ENCODE assay signal across 17 cellular contexts in genomic region chr3:176037636-176038035, GRCh38.
DNase-seq lines count a peak whose midpoint lies in the region; FAIRE-seq and TF ChIP-seq lines count a peak whose summit lies in the region.
"Had no signal": no experiment of that assay in that cellular context is flagged by ENCODE, and none has a peak within 500 bp of the region (broad histone marks: within the 10 kb centered on the region; RNA-seq: fewer than 3 reads in every experiment).

No MANE protein-coding gene starts in this region.

- no peaks in the 10 kb centered on the region for H3K9me2 ChIP-seq in GM23248 (ENCODE audit: insufficient read depth)
- H3K9me2 ChIP-seq in hepatocyte (replicated peaks; ENCODE audit: insufficient read depth): no peaks in the 10 kb centered on the region

- H3K4me1 ChIP-seq in GM23248 (ENCODE audit: insufficient read depth) (peaks cover 11% of the 10 kb centered on the region), astrocyte (ENCODE audit: insufficient read depth, low read length) (no peaks in the 10 kb centered on the region), hepatocyte (ENCODE audit: insufficient read depth) (no peaks in the 10 kb centered on the region)
- H3K4me1 ChIP-seq: BLaER1 treated with 17β-estradiol and CSF1 and Interleukin-3, amounts not matched to agents 10 nM and 100 nM had no signal

- TF ChIP-seq CTCF in astrocyte (IDR thresholded peaks at IDR 0.05; ENCODE audit: insufficient read depth, low read depth, low read length) (no peak), hepatocyte (IDR thresholded peaks at IDR 0.05; ENCODE audit: poor library complexity) (no peak)

- H4K20me1 ChIP-seq in GM23248 (ENCODE audit: insufficient read depth) (no peaks in the 10 kb centered on the region), astrocyte (ENCODE audit: insufficient read depth, low read length) (no peaks in the 10 kb centered on the region), hepatocyte (ENCODE audit: insufficient read depth, poor library complexity, severe bottlenecking) (no peaks in the 10 kb centered on the region)
- H4K20me1 ChIP-seq: BLaER1 treated with 17β-estradiol and CSF1 and Interleukin-3, amounts not matched to agents 10 nM and 100 nM had no signal

- H3K27me3 Mint-ChIP-seq in astrocyte (ENCODE audit: low read depth, unreplicated experiment): no peaks in the 10 kb centered on the region
- H3K27me3 Mint-ChIP-seq: B cell had no signal

- no peaks in the 10 kb centered on the region for H3K36me3 Mint-ChIP-seq in astrocyte (ENCODE audit: low read depth, unreplicated experiment)
- H3K36me3 Mint-ChIP-seq: CD8-positive, alpha-beta T cell had no signal

- WGBS in GM23248 (ENCODE audit: low coverage in 1 of 2, low lambda C conversion rate in 2 of 2, missing lambda C conversion rate in 2 of 2), 2 experiments: 5 to 12% methylated on average over 1 of the region's 1 CpG
- WGBS in hepatocyte (ENCODE audit: low lambda C conversion rate, missing lambda C conversion rate): 52% methylated on average over 1 of the region's 1 CpG

- no peak overlapping the region for H3K9ac ChIP-seq in GM23248
- H3K9ac ChIP-seq in astrocyte (ENCODE audit: low read length): no peak overlapping the region
- H3K9ac ChIP-seq: BLaER1 treated with 17β-estradiol and CSF1 and Interleukin-3, amounts not matched to agents 10 nM and 100 nM had no signal

- no peak overlapping the region for H3K27ac ChIP-seq in GM23248
- no peak overlapping the region for H3K27ac ChIP-seq in astrocyte (ENCODE audit: low read depth, low read length)
- no peak overlapping the region for H3K27ac ChIP-seq in hepatocyte
- H3K27ac ChIP-seq: BLaER1 treated with 17β-estradiol and CSF1 and Interleukin-3, amounts not matched to agents 10 nM and 100 nM had no signal

- no peaks in the 10 kb centered on the region for H3F3A ChIP-seq in GM23248 (ENCODE audit: insufficient read depth)

- in situ Hi-C loops in GM23248 (cut with MboI): no loop called here
- in situ Hi-C loops in ACHN (cut with HindIII; ENCODE audit: low pct_ligation_motif_present, low pct_unique_long_range_greater_than_20kb, low sequenced_read_pairs): no loop called here

- no peak overlapping the region for H3K4me3 Mint-ChIP-seq in astrocyte (ENCODE audit: unreplicated experiment)
- H3K4me3 Mint-ChIP-seq: B cell; CD8-positive, alpha-beta T cell; H9 had no signal

- H3K4me1 Mint-ChIP-seq in astrocyte (ENCODE audit: low read depth, unreplicated experiment): peaks cover 9% of the 10 kb centered on the region
- H3K4me1 Mint-ChIP-seq: B cell had no signal

- peaks cover 4% of the 10 kb centered on the region for H3K9me3 Mint-ChIP-seq in astrocyte (ENCODE audit: unreplicated experiment)

- no peaks in the 10 kb centered on the region for H3K27me3 ChIP-seq in GM23248 (replicated peaks; ENCODE audit: insufficient read depth)
- H3K27me3 ChIP-seq in astrocyte (ENCODE audit: insufficient read depth, low read length): no peaks in the 10 kb centered on the region
- no peaks in the 10 kb centered on the region for H3K27me3 ChIP-seq in hepatocyte
- H3K27me3 ChIP-seq: BLaER1 treated with 17β-estradiol and CSF1 and Interleukin-3, amounts not matched to agents 10 nM and 100 nM had no signal

- no peak overlapping the region for H2AFZ ChIP-seq in GM23248
- H2AFZ ChIP-seq in astrocyte (ENCODE audit: low read depth, low read length): no peak overlapping the region
- no peak overlapping the region for H2AFZ ChIP-seq in hepatocyte

- FAIRE-seq in astrocyte (lab: Jason Lieb, UNC): no peak
- FAIRE-seq: GM12878, H1, HepG2 had no signal

- H3K9me3 ChIP-seq in GM23248 (ENCODE audit: low read depth) (no peaks in the 10 kb centered on the region), astrocyte (ENCODE audit: insufficient read depth, low read depth, low read length) (no peaks in the 10 kb centered on the region), hepatocyte (ENCODE audit: low read depth) (no peaks in the 10 kb centered on the region)

- no peak overlapping the region for H3K4me3 ChIP-seq in GM23248
- H3K4me3 ChIP-seq in astrocyte (ENCODE audit: insufficient read depth, low read depth, low read length): no peak overlapping the region
- H3K4me3 ChIP-seq in hepatocyte: no peak overlapping the region
- H3K4me3 ChIP-seq: BLaER1 treated with 17β-estradiol and CSF1 and Interleukin-3, amounts not matched to agents 10 nM and 100 nM; GM12878 had no signal

- DNase-seq in GM23248 (peak; percentile 5), astrocyte (ENCODE audit: low read depth) (peak; percentile 2), fibroblast of gingiva (ENCODE audit: low read depth) (peak; percentile 18), NCI-H146 treated with DMSO at 0.1 percent for 48 hours (lab: John Stamatoyannopoulos, UW; ENCODE audit: unreplicated experiment) (no peak), hepatocyte (ENCODE audit: low spot score) (no peak), NOMO-1 (lab: John Stamatoyannopoulos, UW; ENCODE audit: unreplicated experiment in 2 of 2) (no peak), ACHN (no peak)
- DNase-seq: Calu3; CD8-positive, alpha-beta T cell; DMS79 treated with DMSO at 0.1 percent for 48 hours; EL; H9 had no signal

- H3K27ac Mint-ChIP-seq in astrocyte (ENCODE audit: unreplicated experiment): no peak overlapping the region
- H3K27ac Mint-ChIP-seq: B cell; CD8-positive, alpha-beta T cell; H9 had no signal

- H3K4me2 ChIP-seq in GM23248 (ENCODE audit: unreplicated experiment): no peak overlapping the region
- no peak overlapping the region for H3K4me2 ChIP-seq in astrocyte (ENCODE audit: low read length)
- no peak overlapping the region for H3K4me2 ChIP-seq in hepatocyte
- H3K4me2 ChIP-seq: BLaER1 treated with 17β-estradiol and CSF1 and Interleukin-3, amounts not matched to agents 10 nM and 100 nM had no signal

- H3K36me3 ChIP-seq in GM23248 (ENCODE audit: low read depth) (no peaks in the 10 kb centered on the region), astrocyte (ENCODE audit: insufficient read depth, low read length) (no peaks in the 10 kb centered on the region), hepatocyte (replicated peaks; ENCODE audit: insufficient read depth, low read depth) (no peaks in the 10 kb centered on the region)
- H3K36me3 ChIP-seq: BLaER1 treated with 17β-estradiol and CSF1 and Interleukin-3, amounts not matched to agents 10 nM and 100 nM had no signal

- H3K79me2 ChIP-seq in GM23248 (ENCODE audit: insufficient read depth) (no peaks in the 10 kb centered on the region), astrocyte (ENCODE audit: insufficient read depth, low read length) (no peaks in the 10 kb centered on the region), hepatocyte (no peaks in the 10 kb centered on the region)

Comparison
In these comparisons a context has a peak if more than half of its experiments do, and no peak if none do; other contexts are left out.
1. DNase-seq: peak in GM23248 (single experiment), astrocyte (single experiment) and fibroblast of gingiva (single experiment); none in NCI-H146 treated with DMSO at 0.1 percent for 48 hours (single experiment), hepatocyte (single experiment), NOMO-1 (0 of 2) and ACHN (single experiment).